17 cellular contexts compared by ENCODE assay signal in the genomic region with DNA sequence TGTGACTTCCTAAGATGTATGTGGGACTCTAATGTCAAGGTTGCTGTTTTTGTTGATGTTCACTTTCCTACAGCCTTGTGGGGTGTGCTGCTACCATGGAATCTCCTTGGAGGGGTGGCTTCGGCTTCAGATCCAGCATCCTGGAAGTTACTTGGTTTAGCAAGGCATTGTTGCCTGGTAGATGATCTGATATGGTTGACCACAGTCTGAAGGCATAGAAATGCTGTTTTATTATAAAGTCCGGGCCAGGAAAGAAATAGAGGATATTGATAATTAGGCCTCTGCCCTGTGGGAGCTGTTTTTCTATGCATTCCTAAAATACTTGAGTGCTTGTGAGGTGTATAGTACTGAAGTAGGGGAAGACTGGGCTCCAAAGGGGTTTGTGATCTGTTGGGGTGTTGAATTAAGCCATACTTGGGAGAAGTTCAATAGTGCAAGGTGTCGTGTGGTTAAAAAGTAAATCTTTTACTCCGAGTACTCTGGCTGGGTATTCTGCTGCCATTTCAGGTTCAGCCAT. TPM values are rescaled to one million over a fixed set of nuclear protein-coding genes. Genes with fewer than 3 reads are reported as not detected.
DNase-seq lines count a peak whose midpoint lies in the region; TF ChIP-seq lines count a peak whose summit lies in the region.
"Had no signal": no experiment of that assay in that cellular context is flagged by ENCODE, and none has a peak within 500 bp of the region (broad histone marks: within the 10 kb centered on the region; RNA-seq: fewer than 3 reads in every experiment).

No MANE protein-coding gene starts in this region.

- WGBS in mesenchymal stem cell, result 90% methylated on average over 4 of the region's 4 CpGs
- 59 to 64% methylated on average over 4 of the region's 4 CpGs for WGBS in tibial nerve, 2 donors

- CTCF ChIA-PET in MCF 10A (lab: Yijun Ruan, JAX), result no interaction called here

- H3K9me3 ChIP-seq in breast epithelium (no peaks in the 10 kb centered on the region), mesenchymal stem cell (ENCODE audit: control insufficient read depth, low read length) (no peaks in the 10 kb centered on the region), tibial nerve (no peaks in the 10 kb centered on the region)

- H3K4me1 Mint-ChIP-seq in MCF 10A (ENCODE audit: insufficient read depth, unreplicated experiment), result peaks cover 5% of the 10 kb centered on the region

- no peak overlapping the region for H3K14ac ChIP-seq in mesenchymal stem cell (ENCODE audit: low read length in 2 of 2)

- H3K27ac ChIP-seq in breast epithelium (peak overlapping the region; percentile 54 to 66), mesenchymal stem cell (ENCODE audit: low read length, poor library complexity, severe bottlenecking) (peak overlapping the region; percentile 91), tibial nerve (peak overlapping the region in 3 of 4 donors; percentile 10 to 80 (median 18))

- no peaks in the 10 kb centered on the region for H3K27me3 Mint-ChIP-seq in MCF 10A (ENCODE audit: insufficient read depth, unreplicated experiment)
- H3K27me3 Mint-ChIP-seq: activated CD8-positive, alpha-beta memory T cell treated with anti-CD3 and anti-CD28 coated beads, Interleukin-2, amount 10 ng/mL, durations not matched to agents 7 days and 5 days; stimulated activated naive CD8-positive, alpha-beta T cell treated with anti-CD3 and anti-CD28 coated beads, Interleukin-15, Interleukin-2, amounts not matched to agents 100 ng/mL and 50 ng/mL, for 24 hours had no signal

- peak overlapping the region in 1 of 2 experiments; percentile 96 for H3K23ac ChIP-seq in mesenchymal stem cell (ENCODE audit: low read length in 2 of 2)

- H3K4me3 ChIP-seq in breast epithelium (no peak overlapping the region), mesenchymal stem cell (ENCODE audit: insufficient read depth in 1 of 2, low read depth in 1 of 2, low read length in 2 of 2) (no peak overlapping the region), tibial nerve (no peak overlapping the region)

- TF ChIP-seq POLR2A in breast epithelium (IDR thresholded peaks at IDR 0.05), result no peak
- no peak for TF ChIP-seq POLR2A in tibial nerve (IDR thresholded peaks at IDR 0.05)

- POLR2A ChIA-PET in MCF 10A (lab: Yijun Ruan, JAX), result interaction anchor here (0.7 to 1.5 kb wide), 5 partner anchors 28 to 228 kb away, joined by 3 to 4 read pairs (median 3); a partner anchor contains a TSS

- no peak overlapping the region for H3K9ac ChIP-seq in mesenchymal stem cell (ENCODE audit: low read length)

- peaks cover 40% of the 10 kb centered on the region for H3K36me3 Mint-ChIP-seq in MCF 10A (ENCODE audit: insufficient read depth, unreplicated experiment)

- H2BK5ac ChIP-seq in mesenchymal stem cell (ENCODE audit: low read depth, low read length, poor library complexity, severe bottlenecking), result peak overlapping the region; percentile 24

- intact Hi-C loops in breast epithelium (cut with DNase I; ENCODE audit: low total_unique reads), result no loop called here
- intact Hi-C loops in MCF 10A (cut with micrococcal nuclease), result no loop called here

- H3K4me2 ChIP-seq in mesenchymal stem cell (ENCODE audit: low read length, poor library complexity, severe bottlenecking), result peak overlapping the region; percentile 46

- no peak overlapping the region for H2AFZ ChIP-seq in mesenchymal stem cell (ENCODE audit: low read depth, low read length)

- H4K8ac ChIP-seq in mesenchymal stem cell (ENCODE audit: low read length), result no peak overlapping the region

- peaks cover 18% of the 10 kb centered on the region for H3K79me1 ChIP-seq in mesenchymal stem cell (replicated peaks; ENCODE audit: low read length, poor library complexity, severe bottlenecking)

- peak overlapping the region in 1 of 2 experiments; percentile 12 for H3K4ac ChIP-seq in mesenchymal stem cell (ENCODE audit: low read depth in 1 of 2, low read length in 2 of 2)

- no peak overlapping the region for H3K27ac Mint-ChIP-seq in MCF 10A (ENCODE audit: low read depth, unreplicated experiment)
- H3K27ac Mint-ChIP-seq: activated CD8-positive, alpha-beta memory T cell treated with anti-CD3 and anti-CD28 coated beads, Interleukin-2, amount 10 ng/mL, durations not matched to agents 7 days and 5 days; activated naive CD4-positive, alpha-beta T cell treated with anti-CD3 and anti-CD28 coated beads for 36 hours; stimulated activated naive CD8-positive, alpha-beta T cell treated with anti-CD3 and anti-CD28 coated beads, Interleukin-15, Interleukin-2, amounts not matched to agents 100 ng/mL and 50 ng/mL, for 24 hours had no signal

- H2BK120ac ChIP-seq in mesenchymal stem cell (ENCODE audit: low read depth, low read length), result no peak overlapping the region

- TF ChIP-seq EP300 in tibial nerve (IDR thresholded peaks at IDR 0.05), result no peak

- peaks cover 0 to 4% of the 10 kb centered on the region in 2 donors for H3K4me1 ChIP-seq in breast epithelium
- peaks cover 17% of the 10 kb centered on the region for H3K4me1 ChIP-seq in mesenchymal stem cell (ENCODE audit: control insufficient read depth, insufficient read depth, low read depth, low read length)
- peaks cover 0 to 26% (median 16%) of the 10 kb centered on the region in 4 donors for H3K4me1 ChIP-seq in tibial nerve

- no TSS peak for BruUV-seq in MCF 10A (replicated peaks; lab: Mats Ljungman, UMichigan)

- H3K4me3 Mint-ChIP-seq in MCF 10A (ENCODE audit: unreplicated experiment), result no peak overlapping the region
- H3K4me3 Mint-ChIP-seq: activated CD8-positive, alpha-beta memory T cell treated with anti-CD3 and anti-CD28 coated beads, Interleukin-2, amount 10 ng/mL, durations not matched to agents 7 days and 5 days; activated naive CD4-positive, alpha-beta T cell treated with anti-CD3 and anti-CD28 coated beads for 36 hours; stimulated activated naive CD8-positive, alpha-beta T cell treated with anti-CD3 and anti-CD28 coated beads, Interleukin-15, Interleukin-2, amounts not matched to agents 100 ng/mL and 50 ng/mL, for 24 hours had no signal

- no peaks in the 10 kb centered on the region for H3K36me3 ChIP-seq in breast epithelium
- peaks cover 4 to 45% of the 10 kb centered on the region in 2 experiments for H3K36me3 ChIP-seq in mesenchymal stem cell (ENCODE audit: control insufficient read depth in 1 of 2, insufficient read depth in 2 of 2, low read depth in 1 of 2, low read length in 2 of 2)
- H3K36me3 ChIP-seq in tibial nerve, result no peaks in the 10 kb centered on the region

- H2AK5ac ChIP-seq in mesenchymal stem cell (ENCODE audit: low read length, severe bottlenecking), result peak overlapping the region; percentile 95

- H4K91ac ChIP-seq in mesenchymal stem cell (ENCODE audit: low read length), result no peak overlapping the region

- H3K9me3 Mint-ChIP-seq in MCF 10A (ENCODE audit: unreplicated experiment), result no peaks in the 10 kb centered on the region
- H3K9me3 Mint-ChIP-seq: stimulated activated naive CD8-positive, alpha-beta T cell treated with anti-CD3 and anti-CD28 coated beads, Interleukin-15, Interleukin-2, amounts not matched to agents 100 ng/mL and 50 ng/mL, for 24 hours had no signal

- no peaks in the 10 kb centered on the region for H3K27me3 ChIP-seq in breast epithelium
- H3K27me3 ChIP-seq in mesenchymal stem cell (ENCODE audit: control insufficient read depth in 1 of 2, insufficient read depth in 1 of 2, low read length in 2 of 2), result no peaks in the 10 kb centered on the region
- no peaks in the 10 kb centered on the region for H3K27me3 ChIP-seq in tibial nerve

- TF ChIP-seq CTCF in breast epithelium (IDR thresholded peaks at IDR 0.05), result no peak
- TF ChIP-seq CTCF in MCF 10A (IDR thresholded peaks at IDR 0.05; ENCODE audit: unreplicated experiment), result no peak
- no peak for TF ChIP-seq CTCF in tibial nerve (IDR thresholded peaks at IDR 0.05)

- no peak overlapping the region for H2BK12ac ChIP-seq in mesenchymal stem cell (ENCODE audit: low read length in 2 of 2)

- no peak overlapping the region for H2BK15ac ChIP-seq in mesenchymal stem cell (ENCODE audit: low read depth, poor library complexity, severe bottlenecking)

- no peak for DNase-seq in breast epithelium (ENCODE audit: low spot score in 2 of 2)
- DNase-seq in MCF 10A (ENCODE audit: unreplicated experiment), result no peak
- DNase-seq in astrocyte of the hippocampus (ENCODE audit: low read depth, low spot score), result peak; percentile 70
- no peak for DNase-seq in mesenchymal stem cell
- no peak for DNase-seq in tibial nerve (ENCODE audit: low spot score in 2 of 2)
- no peak for DNase-seq in NCI-H1436 (lab: John Stamatoyannopoulos, UW)
- no peak for DNase-seq in SKM-1 (lab: John Stamatoyannopoulos, UW; ENCODE audit: unreplicated experiment)
- DNase-seq in KBM-7, result no peak
- DNase-seq: activated CD8-positive, alpha-beta memory T cell treated with anti-CD3 and anti-CD28 coated beads, Interleukin-2, amount 10 ng/mL, durations not matched to agents 7 days and 5 days; activated naive CD4-positive, alpha-beta T cell treated with anti-CD3 and anti-CD28 coated beads for 36 hours; effector memory CD4-positive, alpha-beta T cell; NCI-H1694; NCI-H446 treated with DMSO at 0.1 percent for 48 hours; nucleus accumbens; PC-3; SW 1271 had no signal

- peak overlapping the region in 1 of 2 experiments; percentile 19 for H3K18ac ChIP-seq in mesenchymal stem cell (ENCODE audit: low read depth in 1 of 2, low read length in 2 of 2)

- in situ Hi-C loops in KBM-7 (cut with MboI; ENCODE audit: low pct_unique_long_range_greater_than_20kb, low sequenced_read_pairs), result no loop called here

RNA-seq across cellular contexts. Expression of a gene that starts 27.3 kb away (rescaled TPM):
- 10 to 100 TPM; 51.1 to 77.1 (median 63.8) TPM for total RNA-seq in breast epithelium
- total RNA-seq in MCF 10A (2022), result 16.2 and 22.7 TPM in 2 replicates
- 10.4 TPM for polyA plus RNA-seq in mesenchymal stem cell (2013, experiment 1 of 2)
- 9.7 TPM for polyA plus RNA-seq in mesenchymal stem cell (2013, experiment 2 of 2)
- 10 to 100 TPM; 31.2 to 46.3 (median 40.5) TPM for total RNA-seq in tibial nerve

RNA-seq across cellular contexts. Expression of a gene that starts 45.3 kb away (rescaled TPM):
- total RNA-seq in breast epithelium (100 to 1,000 TPM; 173 to 219 (median 185) TPM), MCF 10A (2022) (171 and 243 TPM in 2 replicates), tibial nerve (100 to 1,000 TPM in 1 of 4 donors, 10 to 100 TPM in 3; 88.8 to 121 (median 92.0) TPM)
- polyA plus RNA-seq in mesenchymal stem cell (2013, experiment 1 of 2), result 462 TPM
- polyA plus RNA-seq in mesenchymal stem cell (2013, experiment 2 of 2), result 468 TPM

Comparison
In these comparisons a context has a peak if more than half of its experiments do, and no peak if none do; other contexts are left out.
1. H3K27ac ChIP-seq: peak in every context shown above with its lines; median percentile 91 in mesenchymal stem cell; 60 in breast epithelium; 18 in tibial nerve.